In genomic region chr11:76368497-76368896, GRCh38 we compare ENCODE assay signal across 19 cellular contexts.
"Had no signal": no experiment of that assay in that cellular context is flagged by ENCODE, and none has a peak within 500 bp of the region (broad histone marks: within the 10 kb centered on the region; RNA-seq: fewer than 3 reads in every experiment).

No MANE protein-coding gene starts in this region.

- H3K27ac Mint-ChIP-seq: activated naive CD8-positive, alpha-beta T cell treated with anti-CD3 and anti-CD28 coated beads, Interleukin-2, amount 50 U/mL, for 24 hours; dendritic cell treated with granulocyte-macrophage colony-stimulating factor and Interleukin-4, amounts not matched to agents 40 ng/mL and 50 ng/mL, for 4 days; memory B cell; nephron; stimulated activated naive CD8-positive, alpha-beta T cell treated with anti-CD3 and anti-CD28 coated beads, Interleukin-15, Interleukin-2, amounts not matched to agents 100 ng/mL and 50 ng/mL, for 24 hours had no signal

- H3K27ac ChIP-seq: cardiac muscle cell, foreskin keratinocyte, neutrophil, ovary, prostate gland, thyroid gland had no signal

- H3K9me3 Mint-ChIP-seq: activated naive CD8-positive, alpha-beta T cell treated with anti-CD3 and anti-CD28 coated beads, Interleukin-2, amount 50 U/mL, for 24 hours; dendritic cell treated with granulocyte-macrophage colony-stimulating factor and Interleukin-4, amounts not matched to agents 40 ng/mL and 50 ng/mL, for 4 days; memory B cell; nephron; stimulated activated naive CD8-positive, alpha-beta T cell treated with anti-CD3 and anti-CD28 coated beads, Interleukin-15, Interleukin-2, amounts not matched to agents 100 ng/mL and 50 ng/mL, for 24 hours had no signal

- H3K4me3 ChIP-seq: cardiac muscle cell, ovary, prostate gland, spleen, thyroid gland had no signal

- H3K9me3 ChIP-seq: neutrophil, ovary, prostate gland, spleen, thyroid gland had no signal

- H3K4me1 ChIP-seq: prostate gland, thyroid gland had no signal

- H3K36me3 ChIP-seq: ovary, prostate gland, thyroid gland had no signal

- H3K27me3 ChIP-seq: cardiac muscle cell, foreskin keratinocyte, neutrophil, ovary, spleen, thyroid gland had no signal

- H3K4me3 Mint-ChIP-seq: activated naive CD8-positive, alpha-beta T cell treated with anti-CD3 and anti-CD28 coated beads, Interleukin-2, amount 50 U/mL, for 24 hours; dendritic cell treated with granulocyte-macrophage colony-stimulating factor and Interleukin-4, amounts not matched to agents 40 ng/mL and 50 ng/mL, for 4 days; memory B cell; nephron; stimulated activated naive CD8-positive, alpha-beta T cell treated with anti-CD3 and anti-CD28 coated beads, Interleukin-15, Interleukin-2, amounts not matched to agents 100 ng/mL and 50 ng/mL, for 24 hours had no signal

- H3K27me3 Mint-ChIP-seq: activated naive CD8-positive, alpha-beta T cell treated with anti-CD3 and anti-CD28 coated beads, Interleukin-2, amount 50 U/mL, for 24 hours; dendritic cell treated with granulocyte-macrophage colony-stimulating factor and Interleukin-4, amounts not matched to agents 40 ng/mL and 50 ng/mL, for 4 days; memory B cell; stimulated activated naive CD8-positive, alpha-beta T cell treated with anti-CD3 and anti-CD28 coated beads, Interleukin-15, Interleukin-2, amounts not matched to agents 100 ng/mL and 50 ng/mL, for 24 hours had no signal

- ATAC-seq: activated naive CD8-positive, alpha-beta T cell treated with anti-CD3 and anti-CD28 coated beads, Interleukin-2, amount 50 U/mL, for 24 hours; foreskin keratinocyte had no signal

- DNase-seq: activated CD4-positive, alpha-beta T cell treated with anti-CD3 and anti-CD28 coated beads for 4 hours; activated CD4-positive, alpha-beta T cell treated with anti-CD3 and anti-CD28 coated beads, Interleukin-2, amount 50 U/mL, for 48 hours; activated CD4-positive, CD25-positive, alpha-beta regulatory T cell; activated naive CD8-positive, alpha-beta T cell treated with anti-CD3 and anti-CD28 coated beads, Interleukin-2, amount 50 U/mL, for 24 hours; effector CD4-positive, alpha-beta T cell; foreskin keratinocyte; left colon; ovary; spleen; stimulated activated CD4-positive, alpha-beta T cell treated with anti-CD3 and anti-CD28 coated beads, Interleukin-4, amount 100 ng/mL, for 24 hours; substantia nigra; thyroid gland had no signal
